Comparison of ENCODE assay signal across 16 cellular contexts in genomic region chr4:62816566-62816965, GRCh38.
"Had no signal": no experiment of that assay in that cellular context is flagged by ENCODE, and none has a peak within 500 bp of the region (broad histone marks: within the 10 kb centered on the region; RNA-seq: fewer than 3 reads in every experiment).

No MANE protein-coding gene starts in this region.

- FAIRE-seq: endometrium, TTC549, urothelium cell line had no signal

- H3K9me3 ChIP-seq: breast epithelium, esophagus muscularis mucosa, thyroid gland had no signal

- DNase-seq: activated CD4-positive, alpha-beta T cell treated with anti-CD3 and anti-CD28 coated beads, Interleukin-2, amount 50 U/mL, for 4 hours; activated effector memory CD4-positive, alpha-beta T cell treated with Interleukin-2 at 50 U/mL for 16 hours; activated T-cell treated with anti-CD3 and anti-CD28 coated beads, Interleukin-2, amount 50 U/mL, for 24 hours; aorta; dorsolateral prefrontal cortex; islet precursor cell; retina; T-helper 17 cell; thyroid gland had no signal

- H3K4me3 ChIP-seq: breast epithelium, esophagus muscularis mucosa, smooth muscle cell, thyroid gland had no signal

- ATAC-seq: T-helper 17 cell had no signal

- H3K27ac ChIP-seq: breast epithelium, dorsolateral prefrontal cortex, esophagus muscularis mucosa, parathyroid adenoma, thyroid gland had no signal

- H3K27me3 ChIP-seq: breast epithelium, esophagus muscularis mucosa, thyroid gland had no signal

- H3K36me3 ChIP-seq: breast epithelium, esophagus muscularis mucosa, thyroid gland had no signal

- H3K4me1 ChIP-seq: breast epithelium, esophagus muscularis mucosa, parathyroid adenoma, thyroid gland had no signal
